ENCODE assay signal across 8 cellular contexts in genomic region chr1:75787524-75787923, GRCh38. TPM values are rescaled to one million over a fixed set of nuclear protein-coding genes. Genes with fewer than 3 reads are reported as not detected.
DNase-seq lines count a peak whose midpoint lies in the region; ATAC-seq and TF ChIP-seq lines count a peak whose summit lies in the region.

No MANE protein-coding gene starts in this region.

- whole genome bisulfite sequencing in endodermal cell (ENCODE audit: insufficient coverage in 1 of 2, insufficient read length in 1 of 2), 2 experiments: 14 to 20% methylated on average over 3 to 4 of the region's 4 CpGs
- WGBS in neuronal stem cell (ENCODE audit: extremely low coverage in 2 of 2, insufficient read length in 2 of 2, insufficient replicate concordance in 1 of 2), 2 donors: no CpG with 5 or more reads among the region's 4 CpGs

- H2AFZ ChIP-seq in OCI-LY1 (ENCODE audit: low read length) (no peak overlapping the region), neuronal stem cell (ENCODE audit: low read length) (no peak overlapping the region)

- H3K4me3 Mint-ChIP-seq in CD4-positive, alpha-beta memory T cell: peak overlapping the region; percentile 93 to 100 (median 99)
- H3K4me3 Mint-ChIP-seq in endodermal cell: peak overlapping the region; percentile 99

- H3K9me2 ChIP-seq in OCI-LY1 (ENCODE audit: low read depth, low read length): no peaks in the 10 kb centered on the region

- H4K8ac ChIP-seq in neuronal stem cell (ENCODE audit: low read depth, low read length): no peak overlapping the region

- POLR2A ChIA-PET in CD4-positive, alpha-beta memory T cell (lab: Charles Lee; ENCODE audit: partially characterized antibody): no interaction called here

- H3K23ac ChIP-seq in neuronal stem cell (ENCODE audit: low read depth, low read length, poor library complexity): no peak overlapping the region

- no peak overlapping the region for H2BK15ac ChIP-seq in neuronal stem cell (ENCODE audit: low read length)

- 0 out of 2 replicates have a peak, but pooled peaks cover 2% of the 10 kb centered on the region for H4K20me1 ChIP-seq in OCI-LY1 (ENCODE audit: insufficient read depth, low read length)

- H3K4me1 Mint-ChIP-seq in CD4-positive, alpha-beta memory T cell: peaks cover 41 to 72% (median 54%) of the 10 kb centered on the region in 4 donors
- H3K4me1 Mint-ChIP-seq in endodermal cell: peaks cover 39% of the 10 kb centered on the region

- DNase-seq in CD4-positive, alpha-beta memory T cell: no peak
- DNase-seq in endodermal cell (no peak), neuronal stem cell (ENCODE audit: low spot score) (no peak), NCI-H82 treated with DMSO at 0.1 percent for 48 hours (lab: John Stamatoyannopoulos, UW; ENCODE audit: unreplicated experiment) (no peak), NCI-H1092 (lab: John Stamatoyannopoulos, UW) (no peak), T-helper 9 cell (no peak)

- H3K4me2 ChIP-seq in OCI-LY1 (ENCODE audit: low read length): peak overlapping the region; percentile 80
- peak overlapping the region; percentile 39 for H3K4me2 ChIP-seq in neuronal stem cell (ENCODE audit: insufficient read depth, low read length, poor library complexity, severe bottlenecking)

- H3K36me3 ChIP-seq in CD4-positive, alpha-beta memory T cell (ENCODE audit: insufficient read depth, low read length): peaks cover 15% of the 10 kb centered on the region
- H3K36me3 ChIP-seq in OCI-LY1 (ENCODE audit: insufficient read depth, low read length) (peaks cover 59% of the 10 kb centered on the region), endodermal cell (ENCODE audit: control insufficient read depth, insufficient read depth, low read length) (peaks cover 54% of the 10 kb centered on the region), neuronal stem cell (replicated peaks in 1 of 2; ENCODE audit: control insufficient read depth in 2 of 2, insufficient read depth in 2 of 2, low read length in 2 of 2) (peaks cover 7 to 56% of the 10 kb centered on the region in 2 donors)

- no peak for ATAC-seq in HG03039 (IDR thresholded peaks at IDR 0.05; ENCODE audit: unreplicated experiment)

- no peak overlapping the region for H3K4ac ChIP-seq in neuronal stem cell (ENCODE audit: low read length)

- no peak overlapping the region for H2BK5ac ChIP-seq in neuronal stem cell (ENCODE audit: low read length)

- intact Hi-C loops in CD4-positive, alpha-beta memory T cell (cut with micrococcal nuclease): loop anchor here (5.0 to 10.0 kb wide), 3 partner anchors 285 to 1590 kb away; partner anchors contain the start of genes CRYZ, FPGT, LRRIQ3 and ST6GALNAC3

- H3K14ac ChIP-seq in neuronal stem cell (ENCODE audit: low read length): no peak overlapping the region

- no peak overlapping the region for H2BK120ac ChIP-seq in neuronal stem cell (ENCODE audit: low read depth, low read length)

- H3K4me1 ChIP-seq in CD4-positive, alpha-beta memory T cell (ENCODE audit: insufficient read depth, low read length): peaks cover 61% of the 10 kb centered on the region
- H3K4me1 ChIP-seq in OCI-LY1 (ENCODE audit: insufficient read depth, low read length, severe bottlenecking) (peaks cover 65% of the 10 kb centered on the region), endodermal cell (ENCODE audit: control insufficient read depth, insufficient read depth, low read length) (peaks cover 4% of the 10 kb centered on the region), neuronal stem cell (ENCODE audit: control insufficient read depth in 2 of 2, insufficient read depth in 1 of 2, low read depth in 1 of 2, low read length in 2 of 2) (peaks cover 2 to 14% of the 10 kb centered on the region in 2 donors)

- H2AK5ac ChIP-seq in neuronal stem cell (ENCODE audit: low read depth, low read length): no peak overlapping the region

- no peak overlapping the region for H4K91ac ChIP-seq in neuronal stem cell (ENCODE audit: low read depth, low read length, poor library complexity)

- no peaks in the 10 kb centered on the region for H3K27me3 ChIP-seq in CD4-positive, alpha-beta memory T cell (ENCODE audit: insufficient read depth, low read length)
- H3K27me3 ChIP-seq in OCI-LY1 (ENCODE audit: insufficient read depth, low read length) (no peaks in the 10 kb centered on the region), endodermal cell (ENCODE audit: control insufficient read depth, insufficient read depth, low read length, poor library complexity, severe bottlenecking) (no peaks in the 10 kb centered on the region), neuronal stem cell (ENCODE audit: control insufficient read depth in 3 of 3, insufficient read depth in 3 of 3, low read depth in 1 of 3, low read length in 3 of 3) (no peaks in the 10 kb centered on the region)

- peak overlapping the region; percentile 93 for H3K9ac ChIP-seq in OCI-LY1 (ENCODE audit: low read length)
- H3K9ac ChIP-seq in endodermal cell (ENCODE audit: extremely low read depth, low read length, poor library complexity, severe bottlenecking): peak overlapping the region; percentile 86
- H3K9ac ChIP-seq in neuronal stem cell (ENCODE audit: low read depth, low read length, poor library complexity): no peak overlapping the region

- no peaks in the 10 kb centered on the region for H3K9me3 ChIP-seq in CD4-positive, alpha-beta memory T cell (ENCODE audit: control insufficient read depth in 1 of 2, low read length in 2 of 2)
- H3K9me3 ChIP-seq in OCI-LY1 (ENCODE audit: low read length) (no peaks in the 10 kb centered on the region), endodermal cell (ENCODE audit: control insufficient read depth, low read length) (no peaks in the 10 kb centered on the region), neuronal stem cell (replicated peaks in 1 of 2; ENCODE audit: control insufficient read depth in 2 of 2, insufficient read depth in 1 of 2, low read depth in 1 of 2, low read length in 2 of 2) (no peaks in the 10 kb centered on the region)

- no peak for TF ChIP-seq CTCF in OCI-LY1 (IDR thresholded peaks at IDR 0.05; ENCODE audit: low read length)
- TF ChIP-seq CTCF in endodermal cell (conservative IDR thresholded peaks at IDR 0.05): no peak

- H3K27ac ChIP-seq in CD4-positive, alpha-beta memory T cell (ENCODE audit: low read depth, low read length): peak overlapping the region; percentile 73
- H3K27ac ChIP-seq in OCI-LY1 (ENCODE audit: low read depth, low read length, poor library complexity, severe bottlenecking) (peak overlapping the region; percentile 96), endodermal cell (ENCODE audit: low read depth, low read length) (no peak overlapping the region), neuronal stem cell (replicated peaks; ENCODE audit: low read length) (no peak overlapping the region)

- no peaks in the 10 kb centered on the region for H3K79me1 ChIP-seq in neuronal stem cell (ENCODE audit: low read depth, low read length)

- peak overlapping the region; percentile 92 to 100 (median 98) for H3K27ac Mint-ChIP-seq in CD4-positive, alpha-beta memory T cell
- H3K27ac Mint-ChIP-seq in endodermal cell: peak overlapping the region; percentile 98

- peaks cover 44% of the 10 kb centered on the region for H3K79me2 ChIP-seq in OCI-LY1 (ENCODE audit: insufficient read depth, low read length)

- no peaks in the 10 kb centered on the region for H3K27me3 Mint-ChIP-seq in CD4-positive, alpha-beta memory T cell
- no peaks in the 10 kb centered on the region for H3K27me3 Mint-ChIP-seq in endodermal cell (ENCODE audit: insufficient read depth)

- H3K9me3 Mint-ChIP-seq in CD4-positive, alpha-beta memory T cell: no peaks in the 10 kb centered on the region
- H3K9me3 Mint-ChIP-seq in endodermal cell: no peaks in the 10 kb centered on the region

- no peak overlapping the region for H3K18ac ChIP-seq in neuronal stem cell (ENCODE audit: low read length)

- no peaks in the 10 kb centered on the region; the same call in 1 of the 2 replicates for H3F3A ChIP-seq in OCI-LY1 (ENCODE audit: insufficient read depth, low read length)

- peak overlapping the region; percentile 88 to 95 for H3K4me3 ChIP-seq in CD4-positive, alpha-beta memory T cell (ENCODE audit: low read length in 2 of 2)
- H3K4me3 ChIP-seq in OCI-LY1 (ENCODE audit: low read depth, low read length, poor library complexity, severe bottlenecking) (peak overlapping the region; percentile 92), endodermal cell (ENCODE audit: low read length) (peak overlapping the region; percentile 94), neuronal stem cell (ENCODE audit: low read length in 2 of 2) (peak overlapping the region in 1 of 2 donors; percentile 78)

- no peak overlapping the region for H2BK12ac ChIP-seq in neuronal stem cell (ENCODE audit: low read length)

- H3K36me3 Mint-ChIP-seq in CD4-positive, alpha-beta memory T cell: peaks cover 35 to 56% of the 10 kb centered on the region in 2 donors
- H3K36me3 Mint-ChIP-seq in endodermal cell (ENCODE audit: low read depth): peaks cover 50% of the 10 kb centered on the region

- CTCF ChIA-PET in CD4-positive, alpha-beta memory T cell (lab: Charles Lee; ENCODE audit: partially characterized antibody): interaction anchor here (0.6 kb wide), 1 partner anchor 1746 kb away, joined by 3 read pairs; no protein-coding TSS in a partner anchor

RNA-seq across cellular contexts. Expression of gene RABGGTB, which starts 1.5 kb away (rescaled TPM):
- 10 to 100 TPM; 94.4 to 97.8 TPM for total RNA-seq in CD4-positive, alpha-beta memory T cell
- polyA plus RNA-seq in CD4-positive, alpha-beta memory T cell: 10 to 100 TPM in 1 of 2 donors, 1 to 10 TPM in 1; 9.1 to 13.6 TPM
- total RNA-seq in endodermal cell: 100 to 1,000 TPM; 108 to 113 TPM
- polyA plus RNA-seq in endodermal cell (2013, experiment 1 of 2): 68.9 TPM
- 72.5 TPM for polyA plus RNA-seq in endodermal cell (2013, experiment 2 of 2)
- 31.5 TPM for polyA plus RNA-seq in neuronal stem cell (2013, experiment 1 of 2)
- polyA plus RNA-seq in neuronal stem cell (2013, experiment 2 of 2): 31.7 TPM

RNA-seq across cellular contexts. Expression of gene MSH4, which starts 9.2 kb away (rescaled TPM):
- total RNA-seq in CD4-positive, alpha-beta memory T cell: under 1 TPM; 0.80 to 0.87 TPM
- polyA plus RNA-seq in CD4-positive, alpha-beta memory T cell: not detected
- total RNA-seq in endodermal cell: under 1 TPM; 0.13 to 0.46 TPM
- polyA plus RNA-seq in endodermal cell (2013, experiment 1 of 2): not detected
- polyA plus RNA-seq in endodermal cell (2013, experiment 2 of 2): not detected
- polyA plus RNA-seq in neuronal stem cell (2013, experiment 1 of 2): not detected
- polyA plus RNA-seq in neuronal stem cell (2013, experiment 2 of 2): 0.01 TPM

Comparison
In these comparisons a context has a peak if more than half of its experiments do, and no peak if none do; other contexts are left out.
1. H3K27ac ChIP-seq: peak in CD4-positive, alpha-beta memory T cell (single experiment) and OCI-LY1 (single experiment); none in endodermal cell (single experiment) and neuronal stem cell (single experiment).